Comparison of ENCODE assay signal across 10 cellular contexts in genomic region chr6:155882527-155883333, GRCh38.
A peak's percentile ranks its signal among the peaks of the same experiment; 100 is the strongest.
DNase-seq lines count a peak whose midpoint lies in the region; ATAC-seq and TF ChIP-seq lines count a peak whose summit lies in the region.
"Had no signal": no experiment of that assay in that cellular context is flagged by ENCODE, and none has a peak within 500 bp of the region (broad histone marks: within the 10 kb centered on the region; RNA-seq: fewer than 3 reads in every experiment).

No MANE protein-coding gene starts in this region.

- intact Hi-C loops in activated CD8-positive, alpha-beta T cell treated with anti-CD3 and anti-CD28 coated beads for 36 hours (cut with micrococcal nuclease), result no loop called here
- intact Hi-C loops in thyroid gland (cut with DNase I), result no loop called here
- intact Hi-C loops in MCF 10A (cut with micrococcal nuclease), result no loop called here

- H3K27me3 Mint-ChIP-seq in activated CD8-positive, alpha-beta T cell treated with anti-CD3 and anti-CD28 coated beads for 36 hours, result no peaks in the 10 kb centered on the region
- H3K27me3 Mint-ChIP-seq in activated CD8-positive, alpha-beta T cell treated with anti-CD3 and anti-CD28 coated beads, Interleukin-2, amount 10 ng/mL, durations not matched to agents 7 days and 5 days (ENCODE audit: low read depth), result no peaks in the 10 kb centered on the region
- no peaks in the 10 kb centered on the region for H3K27me3 Mint-ChIP-seq in MCF 10A (ENCODE audit: insufficient read depth, unreplicated experiment)

- H3K27ac ChIP-seq in thyroid gland, result peak overlapping the region; percentile 48 to 79 (median 52)
- H3K27ac ChIP-seq: A549 had no signal

- H3K9ac ChIP-seq in adipocyte (ENCODE audit: low read length), result no peak overlapping the region

- peaks cover 22% of the 10 kb centered on the region for H3K4me1 Mint-ChIP-seq in activated CD8-positive, alpha-beta T cell treated with anti-CD3 and anti-CD28 coated beads for 36 hours (ENCODE audit: low read depth)
- H3K4me1 Mint-ChIP-seq in activated CD8-positive, alpha-beta T cell treated with anti-CD3 and anti-CD28 coated beads, Interleukin-2, amount 10 ng/mL, durations not matched to agents 7 days and 5 days (ENCODE audit: low read depth), result peaks cover 16% of the 10 kb centered on the region
- H3K4me1 Mint-ChIP-seq in MCF 10A (ENCODE audit: insufficient read depth, unreplicated experiment), result peaks cover 5% of the 10 kb centered on the region
- H3K4me1 Mint-ChIP-seq: neural crest cell had no signal

- no peak for TF ChIP-seq POLR2A in thyroid gland (IDR thresholded peaks at IDR 0.05)

- H3K4me1 ChIP-seq in adipocyte (ENCODE audit: control insufficient read depth, insufficient read depth, low read length) (no peaks in the 10 kb centered on the region), thyroid gland (peaks cover 22 to 29% of the 10 kb centered on the region in 2 donors)
- H3K4me1 ChIP-seq: A549 had no signal

- POLR2A ChIA-PET in activated CD8-positive, alpha-beta T cell treated with anti-CD3 and anti-CD28 coated beads for 36 hours (lab: Charles Lee), result interaction anchor here (0.5 to 0.7 kb wide), 2 partner anchors 219 to 330 kb away, joined by 3 read pairs; no protein-coding TSS in a partner anchor
- POLR2A ChIA-PET in activated CD8-positive, alpha-beta T cell treated with anti-CD3 and anti-CD28 coated beads, Interleukin-2, amount 10 ng/mL, durations not matched to agents 7 days and 5 days (lab: Charles Lee), result no interaction called here
- POLR2A ChIA-PET in MCF 10A (lab: Yijun Ruan, JAX), result interaction anchor here (0.6 to 0.7 kb wide), 2 partner anchors 11 to 1066 kb away, joined by 3 read pairs; no protein-coding TSS in a partner anchor

- CTCF ChIA-PET in activated CD8-positive, alpha-beta T cell treated with anti-CD3 and anti-CD28 coated beads for 36 hours (lab: Charles Lee), result no interaction called here
- CTCF ChIA-PET in activated CD8-positive, alpha-beta T cell treated with anti-CD3 and anti-CD28 coated beads, Interleukin-2, amount 10 ng/mL, durations not matched to agents 7 days and 5 days (lab: Charles Lee), result no interaction called here
- CTCF ChIA-PET in MCF 10A (lab: Yijun Ruan, JAX), result interaction anchor here (0.6 kb wide), 1 partner anchor 29 kb away, joined by 3 read pairs; no protein-coding TSS in a partner anchor

- 62 to 67% methylated on average over 4 of the region's 4 CpGs for WGBS in thyroid gland, 2 donors

- H3K9me3 ChIP-seq in adipocyte (ENCODE audit: control insufficient read depth, low read length), result no peaks in the 10 kb centered on the region
- H3K9me3 ChIP-seq in thyroid gland, result no peaks in the 10 kb centered on the region
- H3K9me3 ChIP-seq: A549 had no signal

- H3K4me3 ChIP-seq in adipocyte (ENCODE audit: low read length) (no peak overlapping the region), thyroid gland (replicated peaks in 1 of 3) (no peak overlapping the region)
- H3K4me3 ChIP-seq: A549 had no signal

- H3K36me3 ChIP-seq in adipocyte (ENCODE audit: control insufficient read depth, insufficient read depth, low read length, severe bottlenecking), result no peaks in the 10 kb centered on the region
- no peaks in the 10 kb centered on the region for H3K36me3 ChIP-seq in thyroid gland

- BruUV-seq in MCF 10A (replicated peaks; lab: Mats Ljungman, UMichigan), result no TSS peak

- no peak for TF ChIP-seq CTCF in activated CD8-positive, alpha-beta T cell treated with anti-CD3 and anti-CD28 coated beads for 36 hours (IDR thresholded peaks at IDR 0.05)
- TF ChIP-seq CTCF in thyroid gland (IDR thresholded peaks at IDR 0.05) (no peak), MCF 10A (IDR thresholded peaks at IDR 0.05; ENCODE audit: unreplicated experiment) (no peak)

- H3K9me3 Mint-ChIP-seq in activated CD8-positive, alpha-beta T cell treated with anti-CD3 and anti-CD28 coated beads for 36 hours, result no peaks in the 10 kb centered on the region
- no peaks in the 10 kb centered on the region for H3K9me3 Mint-ChIP-seq in activated CD8-positive, alpha-beta T cell treated with anti-CD3 and anti-CD28 coated beads, Interleukin-2, amount 10 ng/mL, durations not matched to agents 7 days and 5 days (ENCODE audit: insufficient read depth)
- H3K9me3 Mint-ChIP-seq in MCF 10A (ENCODE audit: unreplicated experiment), result no peaks in the 10 kb centered on the region

- H3K36me3 Mint-ChIP-seq in activated CD8-positive, alpha-beta T cell treated with anti-CD3 and anti-CD28 coated beads for 36 hours (ENCODE audit: low read depth), result no peaks in the 10 kb centered on the region
- H3K36me3 Mint-ChIP-seq in activated CD8-positive, alpha-beta T cell treated with anti-CD3 and anti-CD28 coated beads, Interleukin-2, amount 10 ng/mL, durations not matched to agents 7 days and 5 days (ENCODE audit: low read depth), result no peaks in the 10 kb centered on the region
- H3K36me3 Mint-ChIP-seq in MCF 10A (ENCODE audit: insufficient read depth, unreplicated experiment), result no peaks in the 10 kb centered on the region

- ATAC-seq in activated CD8-positive, alpha-beta T cell treated with anti-CD3 and anti-CD28 coated beads for 36 hours, result peak; percentile 47
- no peak for ATAC-seq in activated CD8-positive, alpha-beta T cell treated with anti-CD3 and anti-CD28 coated beads, Interleukin-2, amount 10 ng/mL, durations not matched to agents 7 days and 5 days
- peak; percentile 88 for ATAC-seq in HG02970 (IDR thresholded peaks at IDR 0.05; ENCODE audit: low FRiP score, unreplicated experiment)
- ATAC-seq: A549 had no signal

- no peak overlapping the region for H3K27ac Mint-ChIP-seq in activated CD8-positive, alpha-beta T cell treated with anti-CD3 and anti-CD28 coated beads for 36 hours
- H3K27ac Mint-ChIP-seq in activated CD8-positive, alpha-beta T cell treated with anti-CD3 and anti-CD28 coated beads, Interleukin-2, amount 10 ng/mL, durations not matched to agents 7 days and 5 days, result no peak overlapping the region
- H3K27ac Mint-ChIP-seq in MCF 10A (ENCODE audit: low read depth, unreplicated experiment), result no peak overlapping the region

- no peak for DNase-seq in activated CD8-positive, alpha-beta T cell treated with anti-CD3 and anti-CD28 coated beads for 36 hours
- DNase-seq in activated CD8-positive, alpha-beta T cell treated with anti-CD3 and anti-CD28 coated beads, Interleukin-2, amount 10 ng/mL, durations not matched to agents 7 days and 5 days, result no peak
- peak; percentile 2 for DNase-seq in adipocyte (ENCODE audit: low read depth)
- DNase-seq in thyroid gland, result no peak
- no peak for DNase-seq in stimulated activated CD4-positive, alpha-beta T cell treated with anti-CD3 and anti-CD28 coated beads, Interleukin-2, amount 100 ng/mL, for 24 hours
- no peak for DNase-seq in Kasumi-1 (lab: John Stamatoyannopoulos, UW)
- no peak for DNase-seq in MCF 10A (ENCODE audit: unreplicated experiment)

- H3K4me3 Mint-ChIP-seq in activated CD8-positive, alpha-beta T cell treated with anti-CD3 and anti-CD28 coated beads for 36 hours, result no peak overlapping the region
- H3K4me3 Mint-ChIP-seq in activated CD8-positive, alpha-beta T cell treated with anti-CD3 and anti-CD28 coated beads, Interleukin-2, amount 10 ng/mL, durations not matched to agents 7 days and 5 days, result no peak overlapping the region
- H3K4me3 Mint-ChIP-seq in MCF 10A (ENCODE audit: unreplicated experiment), result no peak overlapping the region
- H3K4me3 Mint-ChIP-seq: neural crest cell had no signal

- no peaks in the 10 kb centered on the region for H3K27me3 ChIP-seq in adipocyte (replicated peaks; ENCODE audit: control insufficient read depth, insufficient read depth, low read length)
- no peaks in the 10 kb centered on the region for H3K27me3 ChIP-seq in thyroid gland
